4 cellular contexts compared by ENCODE assay signal in the genomic region with DNA sequence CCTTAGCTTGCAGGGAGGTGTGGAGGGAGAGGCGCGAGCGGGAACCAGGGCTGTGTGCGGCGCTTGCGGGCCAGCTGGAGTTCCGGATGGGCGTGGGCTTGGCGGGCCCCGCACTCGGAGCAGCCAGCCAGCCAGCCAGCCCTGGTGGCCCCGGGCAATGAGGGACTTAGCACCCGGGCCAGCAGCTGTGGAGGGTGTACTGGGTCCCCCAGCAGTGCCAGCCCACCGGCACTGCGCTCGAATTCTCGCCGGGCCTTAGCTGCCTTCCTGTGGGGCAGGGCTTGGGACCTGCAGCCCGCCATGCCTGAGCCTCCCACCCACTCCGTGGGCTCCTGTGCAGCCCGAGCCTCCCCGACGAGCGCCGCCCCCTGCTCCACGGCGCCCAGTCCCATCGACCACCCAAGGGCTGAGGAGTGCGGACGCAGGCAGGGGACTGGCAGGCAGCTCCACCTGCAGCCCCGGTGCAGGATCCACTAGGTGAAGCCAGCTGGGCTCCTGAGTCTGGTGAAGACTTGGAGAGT.
DNase-seq lines count a peak whose midpoint lies in the region; FAIRE-seq and TF ChIP-seq lines count a peak whose summit lies in the region.
"Not testable (repeated sequence)": the region's sequence is repeated elsewhere in the genome, so short reads cannot be mapped to it uniquely, and the experiment has no call there.

No MANE protein-coding gene starts in this region.

- H3K9ac ChIP-seq in kidney (ENCODE audit: low read length in 2 of 2) = not testable (repeated sequence)

- intact Hi-C loops in kidney (cut with DNase I); spleen (cut with DNase I; ENCODE audit: low total_unique reads); testis (cut with DNase I; ENCODE audit: low total_unique reads): not testable (repeated sequence)

- not testable (repeated sequence) for H3K27me3 ChIP-seq in spleen (replicated peaks in 1 of 7); testis

- FAIRE-seq in kidney (lab: Jason Lieb, UNC) = not testable (repeated sequence)

- WGBS in spleen, 5 donors = 96 to 97% (median 96%) methylated on average over 14 to 31 of the region's 31 CpGs
- 73% methylated on average over 31 of the region's 31 CpGs; no CpG with 5 or more reads in 1 of the 2 donors for WGBS in testis, 2 donors

- H3K4me3 Mint-ChIP-seq in chondrocyte (ENCODE audit: unreplicated experiment) = not testable (repeated sequence)

- H3K4me3 ChIP-seq in kidney (ENCODE audit: low read length in 2 of 2); spleen: not testable (repeated sequence)
- H3K4me3 ChIP-seq in testis = peak overlapping the region; percentile 2 to 56

- H3K27ac Mint-ChIP-seq in chondrocyte (ENCODE audit: unreplicated experiment) = not testable (repeated sequence)

- H3K27ac ChIP-seq in kidney (ENCODE audit: low read depth in 2 of 2, low read length in 2 of 2); spleen; testis: not testable (repeated sequence)

- not testable (repeated sequence) for H3K36me3 Mint-ChIP-seq in chondrocyte (ENCODE audit: low read depth)

- not testable (repeated sequence) for H3K9me3 ChIP-seq in kidney (ENCODE audit: control insufficient read depth in 1 of 2, low read length in 2 of 2); testis
- peaks cover 0 to 19% (median 5%) of the 10 kb centered on the region in 8 donors for H3K9me3 ChIP-seq in spleen

- H3K36me3 ChIP-seq in kidney (ENCODE audit: control insufficient read depth in 1 of 2, insufficient read depth in 2 of 2, low read length in 2 of 2); spleen; testis (ENCODE audit: low read depth, missing control alignments): not testable (repeated sequence)

- DNase-seq in chondrocyte (ENCODE audit: low spot score) (peak; percentile 57), kidney (peak; percentile 58), spleen (peak; percentile 45)
- DNase-seq in testis = not testable (repeated sequence)

- not testable (repeated sequence) for TF ChIP-seq CTCF in chondrocyte (IDR thresholded peaks at IDR 0.05); kidney (IDR thresholded peaks at IDR 0.05; ENCODE audit: borderline replicate concordance, extremely low read depth, insufficient read depth); spleen (IDR thresholded peaks at IDR 0.05 in 8 of 11, conservative IDR thresholded peaks at IDR 0.05 in 3 of 11); testis (IDR thresholded peaks at IDR 0.05)

- TF ChIP-seq POLR2A in spleen (IDR thresholded peaks at IDR 0.05); testis (IDR thresholded peaks at IDR 0.05): not testable (repeated sequence)

- H3K27me3 Mint-ChIP-seq in chondrocyte (ENCODE audit: low read depth) = not testable (repeated sequence)

- not testable (repeated sequence) for H3K9me3 Mint-ChIP-seq in chondrocyte (ENCODE audit: low read depth)

- H3K4me1 ChIP-seq in kidney (ENCODE audit: control insufficient read depth in 1 of 2, insufficient read depth in 1 of 2, low read depth in 1 of 2, low read length in 2 of 2); spleen; testis: not testable (repeated sequence)

- not testable (repeated sequence) for H3K4me1 Mint-ChIP-seq in chondrocyte (ENCODE audit: low read depth)
